1 cellular context compared by ENCODE assay signal in genomic region chr9:137240321-137240840, GRCh38.
TF ChIP-seq lines count a peak whose summit lies in the region.

No MANE protein-coding gene starts in this region.

TF ChIP-seq in HepG2, 621 proteins besides CTCF, POLR2A, EP300 and RAD21 (continued from another document and continues in another):
- TF ChIP-seq ZBTB40 (IDR thresholded peaks at IDR 0.05) (no peak), ZBTB40 (CRISPR knock-in tag; IDR thresholded peaks at IDR 0.05) (peak; percentile 67), ZNF646 (CRISPR knock-in tag; IDR thresholded peaks at IDR 0.05) (no peak), ZNF724P (CRISPR knock-in tag; IDR thresholded peaks at IDR 0.05; ENCODE audit: borderline replicate concordance) (0 out of 2 replicates have a peak, but pooled peaks have one; percentile 70), ZUFSP (CRISPR knock-in tag; IDR thresholded peaks at IDR 0.05; ENCODE audit: borderline replicate concordance) (no peak), ZMAT3 (CRISPR knock-in tag; conservative IDR thresholded peaks at IDR 0.05) (peak; percentile 88), RFX1 (IDR thresholded peaks at IDR 0.05) (no peak), ZNF703 (CRISPR knock-in tag; IDR thresholded peaks at IDR 0.05; ENCODE audit: borderline replicate concordance) (no peak), ZNF83 (CRISPR knock-in tag; IDR thresholded peaks at IDR 0.05; ENCODE audit: borderline replicate concordance) (0 out of 2 replicates have a peak, but pooled peaks have one; percentile 35), SIN3A (IDR thresholded peaks at IDR 0.05; ENCODE audit: borderline replicate concordance, low read depth, low read length) (peak; percentile 43; the same call in 1 of the 2 replicates), ZFX (CRISPR knock-in tag; IDR thresholded peaks at IDR 0.05; ENCODE audit: low read depth) (peak; percentile 94), ZNF691 (CRISPR knock-in tag; IDR thresholded peaks at IDR 0.05; ENCODE audit: borderline replicate concordance, low read depth) (0 out of 2 replicates have a peak, but pooled peaks have one; percentile 75), ZBTB38 (CRISPR knock-in tag; IDR thresholded peaks at IDR 0.05) (peak; percentile 90), GMEB2 (CRISPR knock-in tag; IDR thresholded peaks at IDR 0.05; ENCODE audit: low read depth) (no peak), ZNF138 (CRISPR knock-in tag; IDR thresholded peaks at IDR 0.05; ENCODE audit: low read depth) (no peak), ZKSCAN1 (IDR thresholded peaks at IDR 0.05; ENCODE audit: low read length) (no peak), ZNF331 (CRISPR knock-in tag; IDR thresholded peaks at IDR 0.05) (no peak; the same call in 1 of the 2 replicates), MTF2 (CRISPR knock-in tag; IDR thresholded peaks at IDR 0.05; ENCODE audit: borderline replicate concordance) (no peak), HMGA1 (CRISPR knock-in tag; conservative IDR thresholded peaks at IDR 0.05) (no peak), ZNF546 (CRISPR knock-in tag; conservative IDR thresholded peaks at IDR 0.05) (0 out of 2 replicates have a peak, but pooled peaks have one; percentile 26), ZSCAN9 (CRISPR knock-in tag; IDR thresholded peaks at IDR 0.05; ENCODE audit: borderline replicate concordance) (0 out of 2 replicates have a peak, but pooled peaks have one; percentile 46), DNMT3B (CRISPR knock-in tag; conservative IDR thresholded peaks at IDR 0.05) (no peak), NCOA2 (CRISPR knock-in tag; IDR thresholded peaks at IDR 0.05) (peak; percentile 26; the same call in 1 of the 2 replicates), RBAK (CRISPR knock-in tag; IDR thresholded peaks at IDR 0.05) (no peak), ZNF337 (CRISPR knock-in tag; IDR thresholded peaks at IDR 0.05; ENCODE audit: borderline replicate concordance, low read depth) (no peak)
- TF ChIP-seq, protein P1, sequence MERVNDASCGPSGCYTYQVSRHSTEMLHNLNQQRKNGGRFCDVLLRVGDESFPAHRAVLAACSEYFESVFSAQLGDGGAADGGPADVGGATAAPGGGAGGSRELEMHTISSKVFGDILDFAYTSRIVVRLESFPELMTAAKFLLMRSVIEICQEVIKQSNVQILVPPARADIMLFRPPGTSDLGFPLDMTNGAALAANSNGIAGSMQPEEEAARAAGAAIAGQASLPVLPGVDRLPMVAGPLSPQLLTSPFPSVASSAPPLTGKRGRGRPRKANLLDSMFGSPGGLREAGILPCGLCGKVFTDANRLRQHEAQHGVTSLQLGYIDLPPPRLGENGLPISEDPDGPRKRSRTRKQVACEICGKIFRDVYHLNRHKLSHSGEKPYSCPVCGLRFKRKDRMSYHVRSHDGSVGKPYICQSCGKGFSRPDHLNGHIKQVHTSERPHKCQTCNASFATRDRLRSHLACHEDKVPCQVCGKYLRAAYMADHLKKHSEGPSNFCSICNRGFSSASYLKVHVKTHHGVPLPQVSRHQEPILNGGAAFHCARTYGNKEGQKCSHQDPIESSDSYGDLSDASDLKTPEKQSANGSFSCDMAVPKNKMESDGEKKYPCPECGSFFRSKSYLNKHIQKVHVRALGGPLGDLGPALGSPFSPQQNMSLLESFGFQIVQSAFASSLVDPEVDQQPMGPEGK (CRISPR knock-in tag; IDR thresholded peaks at IDR 0.05), result peak; percentile 74
- TF ChIP-seq, protein P2, sequence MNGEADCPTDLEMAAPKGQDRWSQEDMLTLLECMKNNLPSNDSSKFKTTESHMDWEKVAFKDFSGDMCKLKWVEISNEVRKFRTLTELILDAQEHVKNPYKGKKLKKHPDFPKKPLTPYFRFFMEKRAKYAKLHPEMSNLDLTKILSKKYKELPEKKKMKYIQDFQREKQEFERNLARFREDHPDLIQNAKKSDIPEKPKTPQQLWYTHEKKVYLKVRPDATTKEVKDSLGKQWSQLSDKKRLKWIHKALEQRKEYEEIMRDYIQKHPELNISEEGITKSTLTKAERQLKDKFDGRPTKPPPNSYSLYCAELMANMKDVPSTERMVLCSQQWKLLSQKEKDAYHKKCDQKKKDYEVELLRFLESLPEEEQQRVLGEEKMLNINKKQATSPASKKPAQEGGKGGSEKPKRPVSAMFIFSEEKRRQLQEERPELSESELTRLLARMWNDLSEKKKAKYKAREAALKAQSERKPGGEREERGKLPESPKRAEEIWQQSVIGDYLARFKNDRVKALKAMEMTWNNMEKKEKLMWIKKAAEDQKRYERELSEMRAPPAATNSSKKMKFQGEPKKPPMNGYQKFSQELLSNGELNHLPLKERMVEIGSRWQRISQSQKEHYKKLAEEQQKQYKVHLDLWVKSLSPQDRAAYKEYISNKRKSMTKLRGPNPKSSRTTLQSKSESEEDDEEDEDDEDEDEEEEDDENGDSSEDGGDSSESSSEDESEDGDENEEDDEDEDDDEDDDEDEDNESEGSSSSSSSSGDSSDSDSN (CRISPR knock-in tag; IDR thresholded peaks at IDR 0.05), result peak; percentile 99
